1 cellular context compared by ENCODE assay signal in genomic region chr9:36849943-36850342, GRCh38.
TF ChIP-seq lines count a peak whose summit lies in the region.

No MANE protein-coding gene starts in this region.

TF ChIP-seq in H1, 55 proteins besides CTCF, POLR2A, EP300 and RAD21:
- TF ChIP-seq CHD7 (IDR thresholded peaks at IDR 0.05; ENCODE audit: insufficient replicate concordance, low read length): no peak
- no peak for TF ChIP-seq CEBPB (IDR thresholded peaks at IDR 0.05; ENCODE audit: low read depth, low read length)
- no peak for TF ChIP-seq SP4 (IDR thresholded peaks at IDR 0.05; ENCODE audit: low read length)
- no peak for TF ChIP-seq MAFK (IDR thresholded peaks at IDR 0.05; ENCODE audit: low read depth, low read length)
- no peak for TF ChIP-seq JUND (IDR thresholded peaks at IDR 0.05; ENCODE audit: low read length)
- TF ChIP-seq SP1 (IDR thresholded peaks at IDR 0.05; ENCODE audit: low read depth, low read length): no peak
- TF ChIP-seq CHD2 (IDR thresholded peaks at IDR 0.05; ENCODE audit: low read length): no peak
- TF ChIP-seq GABPA (IDR thresholded peaks at IDR 0.05; ENCODE audit: borderline replicate concordance, insufficient read depth, low read length): no peak
- TF ChIP-seq KDM1A (IDR thresholded peaks at IDR 0.05; ENCODE audit: borderline replicate concordance, low read length): no peak
- no peak for TF ChIP-seq ZNF274 (IDR thresholded peaks at IDR 0.05; ENCODE audit: borderline replicate concordance, extremely low read depth, low read length)
- TF ChIP-seq HDAC2 (IDR thresholded peaks at IDR 0.05; ENCODE audit: borderline replicate concordance in 1 of 2, low read depth in 2 of 2, low read length in 2 of 2): no peak
- TF ChIP-seq FOSL1 (IDR thresholded peaks at IDR 0.05; ENCODE audit: insufficient read depth, low read depth, low read length): no peak
- TF ChIP-seq GTF2F1 (IDR thresholded peaks at IDR 0.05; ENCODE audit: borderline replicate concordance, low read depth, low read length): no peak
- TF ChIP-seq ATF2 (IDR thresholded peaks at IDR 0.05; ENCODE audit: low read length): no peak
- no peak for TF ChIP-seq TCF12 (IDR thresholded peaks at IDR 0.05; ENCODE audit: low read depth, low read length)
- TF ChIP-seq SIN3A (conservative IDR thresholded peaks at IDR 0.05 in 1 of 2, IDR thresholded peaks at IDR 0.05 in 1 of 2; ENCODE audit: low read depth in 1 of 2, low read length in 2 of 2): no peak
